9 cellular contexts compared by ENCODE assay signal in genomic region chr1:171251741-171252300, GRCh38. TPM values are rescaled to one million over a fixed set of nuclear protein-coding genes. Genes with fewer than 3 reads are reported as not detected.
DNase-seq lines count a peak whose midpoint lies in the region; ATAC-seq, FAIRE-seq and TF ChIP-seq lines count a peak whose summit lies in the region.
"Had no signal": no experiment of that assay in that cellular context is flagged by ENCODE, and none has a peak within 500 bp of the region (broad histone marks: within the 10 kb centered on the region; RNA-seq: fewer than 3 reads in every experiment).

No MANE protein-coding gene starts in this region.

- peaks cover 0 to 1% (median 0%) of the 10 kb centered on the region in 7 donors for H3K9me3 Mint-ChIP-seq in CD4-positive, CD25-positive, alpha-beta regulatory T cell
- no peaks in the 10 kb centered on the region for H3K9me3 Mint-ChIP-seq in activated CD8-positive, alpha-beta T cell treated with anti-CD3 and anti-CD28 coated beads for 36 hours

- H3K4me3 Mint-ChIP-seq in CD4-positive, CD25-positive, alpha-beta regulatory T cell: peak overlapping the region; percentile 7 to 89 (median 78)
- H3K4me3 Mint-ChIP-seq in activated CD8-positive, alpha-beta T cell treated with anti-CD3 and anti-CD28 coated beads for 36 hours: peak overlapping the region; percentile 74

- H3K36me3 ChIP-seq in CD4-positive, CD25-positive, alpha-beta regulatory T cell (ENCODE audit: control insufficient read depth, insufficient read depth, low read length): no peaks in the 10 kb centered on the region
- H3K36me3 ChIP-seq in pancreas: no peaks in the 10 kb centered on the region
- H3K36me3 ChIP-seq: SJCRH30 had no signal

- 14 to 15% methylated on average over 14 of the region's 14 CpGs for WGBS in pancreas, 2 donors

- H3K27me3 Mint-ChIP-seq in CD4-positive, CD25-positive, alpha-beta regulatory T cell: peaks cover 35% of the 10 kb centered on the region
- peaks cover 45% of the 10 kb centered on the region for H3K27me3 Mint-ChIP-seq in activated CD8-positive, alpha-beta T cell treated with anti-CD3 and anti-CD28 coated beads for 36 hours

- H3K4me1 Mint-ChIP-seq in CD4-positive, CD25-positive, alpha-beta regulatory T cell: peaks cover 0 to 13% (median 2%) of the 10 kb centered on the region in 4 donors
- peaks cover 9% of the 10 kb centered on the region for H3K4me1 Mint-ChIP-seq in activated CD8-positive, alpha-beta T cell treated with anti-CD3 and anti-CD28 coated beads for 36 hours (ENCODE audit: low read depth)

- peak in 1 of 2 donors; percentile 15 for ATAC-seq in CD4-positive, CD25-positive, alpha-beta regulatory T cell (ENCODE audit: low read depth in 2 of 2)
- peak; percentile 80 for ATAC-seq in activated CD8-positive, alpha-beta T cell treated with anti-CD3 and anti-CD28 coated beads for 36 hours
- ATAC-seq in foreskin keratinocyte (peak; percentile 51), pancreas (peak; percentile 28 to 79 (median 67)), HG03439 (IDR thresholded peaks at IDR 0.05; ENCODE audit: unreplicated experiment) (no peak)

- peaks cover 8% of the 10 kb centered on the region for H3K4me1 ChIP-seq in CD4-positive, CD25-positive, alpha-beta regulatory T cell (ENCODE audit: control insufficient read depth, insufficient read depth, low read length, poor library complexity, severe bottlenecking)
- H3K4me1 ChIP-seq in foreskin keratinocyte: peaks cover 4% of the 10 kb centered on the region
- peaks cover 0 to 3% (median 0%) of the 10 kb centered on the region in 3 donors for H3K4me1 ChIP-seq in pancreas

- peak; percentile 82 for FAIRE-seq in GM19239 (lab: Jason Lieb, UNC)
- no peak for FAIRE-seq in pancreas (lab: Jason Lieb, UNC)
- FAIRE-seq in urothelium cell line (lab: Jason Lieb, UNC): no peak

- peak in 2 of 3 donors; percentile 4 to 25 for DNase-seq in CD4-positive, CD25-positive, alpha-beta regulatory T cell
- DNase-seq in GM19239 (ENCODE audit: insufficient read length, low spot score) (no peak), M059J (ENCODE audit: low read depth) (peak; percentile 14), foreskin keratinocyte (no peak), pancreas (peak in 3 of 6 donors; percentile 20 to 73 (median 21)), urothelium cell line (ENCODE audit: low spot score) (no peak)
- DNase-seq in activated CD8-positive, alpha-beta T cell treated with anti-CD3 and anti-CD28 coated beads for 36 hours: peak; percentile 53

- intact Hi-C loops in activated CD8-positive, alpha-beta T cell treated with anti-CD3 and anti-CD28 coated beads for 36 hours (cut with micrococcal nuclease): no loop called here
- intact Hi-C loops in pancreas (cut with DNase I): no loop called here

- H3K36me3 Mint-ChIP-seq in CD4-positive, CD25-positive, alpha-beta regulatory T cell: no peaks in the 10 kb centered on the region
- no peaks in the 10 kb centered on the region for H3K36me3 Mint-ChIP-seq in activated CD8-positive, alpha-beta T cell treated with anti-CD3 and anti-CD28 coated beads for 36 hours (ENCODE audit: low read depth)

- H3K4me3 ChIP-seq in CD4-positive, CD25-positive, alpha-beta regulatory T cell (ENCODE audit: low read depth, low read length): peak overlapping the region; percentile 18
- H3K4me3 ChIP-seq in pancreas: peak overlapping the region; percentile 21 to 59 (median 34)
- H3K4me3 ChIP-seq: SJCRH30 had no signal

- no peaks in the 10 kb centered on the region for H3K9me3 ChIP-seq in CD4-positive, CD25-positive, alpha-beta regulatory T cell (ENCODE audit: control insufficient read depth in 2 of 2, low read length in 2 of 2)
- H3K9me3 ChIP-seq in pancreas: no peaks in the 10 kb centered on the region
- H3K9me3 ChIP-seq: SJCRH30 had no signal

- CTCF ChIA-PET in activated CD8-positive, alpha-beta T cell treated with anti-CD3 and anti-CD28 coated beads for 36 hours (lab: Charles Lee): interaction anchor here (0.7 to 7.6 kb wide), 4 partner anchors 10 to 164 kb away, joined by 3 to 71 read pairs (median 5); partner anchors contain the start of gene FMO4

- H3K27ac ChIP-seq in CD4-positive, CD25-positive, alpha-beta regulatory T cell (ENCODE audit: insufficient read depth, low read length, poor library complexity, severe bottlenecking): no peak overlapping the region
- peak overlapping the region; percentile 51 for H3K27ac ChIP-seq in foreskin keratinocyte
- peak overlapping the region in 1 of 4 donors; percentile 12 for H3K27ac ChIP-seq in pancreas
- H3K27ac ChIP-seq: SJCRH30 had no signal

- H3K27ac Mint-ChIP-seq in CD4-positive, CD25-positive, alpha-beta regulatory T cell: no peak overlapping the region
- H3K27ac Mint-ChIP-seq in activated CD8-positive, alpha-beta T cell treated with anti-CD3 and anti-CD28 coated beads for 36 hours: no peak overlapping the region

- H3K27me3 ChIP-seq in CD4-positive, CD25-positive, alpha-beta regulatory T cell (ENCODE audit: control insufficient read depth, insufficient read depth, low read length): peaks cover 21% of the 10 kb centered on the region
- H3K27me3 ChIP-seq in foreskin keratinocyte: no peaks in the 10 kb centered on the region
- no peaks in the 10 kb centered on the region for H3K27me3 ChIP-seq in pancreas
- H3K27me3 ChIP-seq: SJCRH30 had no signal

- TF ChIP-seq CTCF in activated CD8-positive, alpha-beta T cell treated with anti-CD3 and anti-CD28 coated beads for 36 hours (IDR thresholded peaks at IDR 0.05): peak; percentile 61
- peak; percentile 66 for TF ChIP-seq CTCF in foreskin keratinocyte (conservative IDR thresholded peaks at IDR 0.05)
- peak; percentile 7 to 48 (median 29) for TF ChIP-seq CTCF in pancreas (IDR thresholded peaks at IDR 0.05)

- POLR2A ChIA-PET in activated CD8-positive, alpha-beta T cell treated with anti-CD3 and anti-CD28 coated beads for 36 hours (lab: Charles Lee): no interaction called here

RNA-seq across cellular contexts. Expression of gene FMO1, which starts 3.5 kb away (rescaled TPM):
- not detected for total RNA-seq in CD4-positive, CD25-positive, alpha-beta regulatory T cell
- not detected for polyA plus RNA-seq in CD4-positive, CD25-positive, alpha-beta regulatory T cell
- not detected in 2 replicates for total RNA-seq in M059J (2014; rRNA removed; shearing (Covaris generic))
- not detected for total RNA-seq in activated CD8-positive, alpha-beta T cell treated with anti-CD3 and anti-CD28 coated beads for 36 hours
- total RNA-seq in foreskin keratinocyte (not detected in 2 replicates), pancreas (1 to 10 TPM in 4 of 6 donors, under 1 TPM in 2; 0.37 to 5.4 (median 1.4) TPM)
- polyA plus RNA-seq in foreskin keratinocyte (not detected in 2 replicates), pancreas (1 to 10 TPM in 1 of 2 donors, under 1 TPM in 1; 0.87 to 1.6 TPM)
- total RNA-seq: SJCRH30 had no signal

Comparison
In these comparisons a context has a peak if more than half of its experiments do, and no peak if none do; other contexts are left out.
1. DNase-seq: peak in CD4-positive, CD25-positive, alpha-beta regulatory T cell (2 of 3), M059J (single experiment) and activated CD8-positive, alpha-beta T cell treated with anti-CD3 and anti-CD28 coated beads for 36 hours (single experiment); none in GM19239 (single experiment), foreskin keratinocyte (0 of 2) and urothelium cell line (single experiment).
2. Peak in every context shown above with its lines, with median percentiles within 50 percentile points of each other: CTCF ChIP-seq.